ENCODE assay signal across 1 cellular context in the genomic region with DNA sequence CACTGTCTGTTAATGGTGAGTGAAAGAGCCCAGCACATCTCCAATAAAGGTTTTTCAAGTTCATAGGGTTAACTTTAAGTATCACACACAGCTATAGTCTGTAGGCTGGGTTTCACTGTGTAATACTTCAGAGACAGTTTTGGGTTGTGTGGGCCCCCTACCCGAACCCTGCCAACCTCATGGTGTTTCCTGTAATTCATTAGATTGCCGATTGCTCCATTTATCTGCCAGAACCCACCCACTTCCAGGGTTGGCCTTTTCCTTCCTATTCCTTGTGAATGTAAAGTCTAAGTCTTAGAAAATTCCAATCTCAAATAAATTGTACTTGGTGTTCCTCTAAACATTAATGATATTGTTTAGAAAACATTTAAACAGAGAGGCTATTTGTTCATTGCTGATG.
TF ChIP-seq lines count a peak whose summit lies in the region.

No MANE protein-coding gene starts in this region.

TF ChIP-seq in endothelial cell of umbilical vein, 7 proteins besides CTCF, POLR2A, EP300 and RAD21:
- TF ChIP-seq, protein P1, sequence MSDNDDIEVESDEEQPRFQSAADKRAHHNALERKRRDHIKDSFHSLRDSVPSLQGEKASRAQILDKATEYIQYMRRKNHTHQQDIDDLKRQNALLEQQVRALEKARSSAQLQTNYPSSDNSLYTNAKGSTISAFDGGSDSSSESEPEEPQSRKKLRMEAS (IDR thresholded peaks at IDR 0.05; ENCODE audit: insufficient read depth, insufficient read length), result no peak
- TF ChIP-seq GATA2 (IDR thresholded peaks at IDR 0.05; ENCODE audit: insufficient read depth, insufficient read length, low read depth, low read length), result peak; percentile 28
- peak; percentile 37 for TF ChIP-seq POLR2AphosphoS5 (IDR thresholded peaks at IDR 0.05; ENCODE audit: insufficient read depth, low read depth, low read length)
TF ChIP-seq in endothelial cell of umbilical vein: peak in this region for 2.
